Comparison of ENCODE assay signal across 24 cellular contexts in genomic region chr16:89600427-89600826, GRCh38. TPM values are rescaled to one million over a fixed set of nuclear protein-coding genes. Genes with fewer than 3 reads are reported as not detected.
DNase-seq lines count a peak whose midpoint lies in the region; ATAC-seq, FAIRE-seq and TF ChIP-seq lines count a peak whose summit lies in the region.
"Had no signal": no experiment of that assay in that cellular context is flagged by ENCODE, and none has a peak within 500 bp of the region (broad histone marks: within the 10 kb centered on the region; RNA-seq: fewer than 3 reads in every experiment).

No MANE protein-coding gene starts in this region.

- H3K4me3 ChIP-seq in K562 (no peak overlapping the region), trophoblast cell (ENCODE audit: low read depth, low read length) (peak overlapping the region; percentile 27)
- H3K4me3 ChIP-seq: gastrocnemius medialis, HAP-1, hepatocyte, sigmoid colon, SK-N-MC, suprapubic skin had no signal

- in situ Hi-C loops in K562 (cut with MboI), result no loop called here

- peaks cover 0 to 62% of the 10 kb centered on the region in 2 experiments; a peak in 3 of 5 replicates for H3K4me1 ChIP-seq in K562 (replicated peaks in 1 of 2; ENCODE audit: control insufficient read depth in 2 of 2, insufficient read depth in 2 of 2, low read length in 2 of 2)
- H3K4me1 ChIP-seq in trophoblast cell (ENCODE audit: control insufficient read depth in 1 of 2, insufficient read depth in 2 of 2, low read length in 2 of 2), result peaks cover 5 to 11% of the 10 kb centered on the region in 2 experiments
- H3K4me1 ChIP-seq: gastrocnemius medialis, HAP-1 had no signal

- H4K20me1 ChIP-seq in K562 (replicated peaks; ENCODE audit: control insufficient read depth, insufficient read depth, low read length), result 0 out of 2 replicates have a peak, but pooled peaks cover 5% of the 10 kb centered on the region

- no peak overlapping the region for H2AFZ ChIP-seq in K562 (ENCODE audit: low read depth, low read length)
- H2AFZ ChIP-seq in trophoblast cell (ENCODE audit: insufficient read depth, low read length, poor library complexity), result no peak overlapping the region
- H2AFZ ChIP-seq: hepatocyte had no signal

- DNase-seq in DMS 273 (lab: John Stamatoyannopoulos, UW; ENCODE audit: unreplicated experiment), result peak; percentile 43
- DNase-seq in DMS 273 treated with DMSO at 0.1 percent for 48 hours (lab: John Stamatoyannopoulos, UW), result no peak
- no peak for DNase-seq in K562 (ENCODE audit: extremely low read depth in 1 of 4, low spot score in 3 of 4)
- DNase-seq in trophoblast cell, result no peak
- no peak for DNase-seq in dedifferentiated amniotic fluid mesenchymal stem cell (ENCODE audit: extremely low spot score)
- no peak for DNase-seq in inferior parietal cortex (ENCODE audit: extremely low spot score)
- DNase-seq: activated CD8-positive, alpha-beta T cell treated with anti-CD3 and anti-CD28 coated beads for 36 hours; anterior cingulate cortex; Calu3; gastrocnemius medialis; Karpas-422; NCI-H1436 treated with DMSO at 0.1 percent for 48 hours; NCI-H345; sigmoid colon; stimulated activated CD4-positive, alpha-beta T cell treated with anti-CD3 and anti-CD28 coated beads, Interleukin-4, amount 100 ng/mL, for 4 hours; stimulated activated naive CD4-positive, alpha-beta T cell had no signal

- H3K18ac ChIP-seq in trophoblast cell (ENCODE audit: low read length), result no peak overlapping the region

- no peaks in the 10 kb centered on the region for H3K9me3 ChIP-seq in K562 (replicated peaks; ENCODE audit: control insufficient read depth, insufficient read depth, low read depth, low read length)
- peaks cover 9% of the 10 kb centered on the region for H3K9me3 ChIP-seq in trophoblast cell (ENCODE audit: insufficient read depth, low read depth, low read length)
- H3K9me3 ChIP-seq: gastrocnemius medialis, HAP-1, sigmoid colon, suprapubic skin had no signal

- no peak overlapping the region; the same call in 2 of the 3 replicates for H3K27ac ChIP-seq in K562 (ENCODE audit: extremely low read depth, low read depth, low read length)
- no peak overlapping the region for H3K27ac ChIP-seq in trophoblast cell (ENCODE audit: low read depth, low read length)
- H3K27ac ChIP-seq: 22Rv1, gastrocnemius medialis, hepatocyte, sigmoid colon, SK-N-MC, suprapubic skin had no signal

- no peak for TF ChIP-seq RAD21 in K562 (CRISPR knock-in tag; conservative IDR thresholded peaks at IDR 0.05 in 1 of 2, IDR thresholded peaks at IDR 0.05 in 1 of 2)

- H2BK120ac ChIP-seq in trophoblast cell (ENCODE audit: insufficient read depth, low read length, poor library complexity), result no peak overlapping the region

- H2BK12ac ChIP-seq in trophoblast cell (ENCODE audit: low read length), result no peak overlapping the region

- H3K4me2 ChIP-seq in K562 (ENCODE audit: insufficient read depth, low read length) (no peak overlapping the region), trophoblast cell (ENCODE audit: low read length) (no peak overlapping the region)
- H3K4me2 ChIP-seq: hepatocyte had no signal

- intact Hi-C loops in K562 (cut with micrococcal nuclease), result loop anchor here (5.0 kb wide), 1 partner anchor 37 kb away; no protein-coding TSS in a partner anchor

- no peak for TF ChIP-seq EP300 in K562 (IDR thresholded peaks at IDR 0.05; ENCODE audit: low read length)

- H3K79me2 ChIP-seq in K562 (ENCODE audit: control insufficient read depth, insufficient read depth, low read length) (no peaks in the 10 kb centered on the region), trophoblast cell (ENCODE audit: control insufficient read depth, insufficient read depth, low read length, poor library complexity) (no peaks in the 10 kb centered on the region)
- H3K79me2 ChIP-seq: hepatocyte had no signal

- FAIRE-seq in K562 (lab: Jason Lieb, UNC), result no peak

- H3K79me1 ChIP-seq in trophoblast cell (ENCODE audit: low read length), result no peaks in the 10 kb centered on the region

- no peak for TF ChIP-seq CTCF in K562 (IDR thresholded peaks at IDR 0.05 in 2 of 3, conservative IDR thresholded peaks at IDR 0.05 in 1 of 3; ENCODE audit: insufficient read depth in 2 of 3, low read depth in 1 of 3, low read length in 3 of 3)

- H3K27me3 ChIP-seq in K562 (ENCODE audit: control insufficient read depth in 2 of 2, insufficient read depth in 2 of 2, low read length in 2 of 2) (no peaks in the 10 kb centered on the region), trophoblast cell (ENCODE audit: insufficient read depth, low read length) (no peaks in the 10 kb centered on the region)
- H3K27me3 ChIP-seq: hepatocyte had no signal

- no peak overlapping the region for H4K91ac ChIP-seq in trophoblast cell (ENCODE audit: low read depth, low read length)

- no peak for TF ChIP-seq POLR2A in K562 (conservative IDR thresholded peaks at IDR 0.05)

- no peak overlapping the region for H3K23ac ChIP-seq in trophoblast cell (ENCODE audit: low read length)

- WGBS in K562 (ENCODE audit: insufficient coverage, low coverage, missing lambda C conversion rate), result 26% methylated on average over 11 of the region's 12 CpGs
- WGBS in trophoblast cell (ENCODE audit: extremely low coverage, insufficient coverage, insufficient read length), result no CpG with 5 or more reads among the region's 12 CpGs

- no peak overlapping the region for H4K12ac ChIP-seq in trophoblast cell (ENCODE audit: low read depth, low read length)

- no peak overlapping the region for H3K14ac ChIP-seq in trophoblast cell (ENCODE audit: low read length)

- no peak overlapping the region for H2BK5ac ChIP-seq in trophoblast cell (ENCODE audit: low read depth, low read length, poor library complexity)

- no peak for ATAC-seq in K562
- ATAC-seq: activated CD8-positive, alpha-beta T cell treated with anti-CD3 and anti-CD28 coated beads for 36 hours; gastrocnemius medialis had no signal

- CTCF ChIA-PET in K562 (lab: Yijun Ruan, JAX; ENCODE audit: low intra/inter-chr PET ratio), result no interaction called here

- H2AK5ac ChIP-seq in trophoblast cell (ENCODE audit: low read length), result no peak overlapping the region

- H3K36me3 ChIP-seq in K562 (ENCODE audit: control insufficient read depth, insufficient read depth, low read length) (peaks cover 11% of the 10 kb centered on the region; the same call in 2 of the 3 replicates), trophoblast cell (ENCODE audit: control insufficient read depth in 1 of 2, insufficient read depth in 2 of 2, low read length in 2 of 2) (no peaks in the 10 kb centered on the region)
- H3K36me3 ChIP-seq: gastrocnemius medialis, sigmoid colon, suprapubic skin had no signal

- no peak overlapping the region for H3K4ac ChIP-seq in trophoblast cell (ENCODE audit: low read depth, low read length)

- POLR2A ChIA-PET in K562 (lab: Yijun Ruan, JAX), result interaction anchor here (1.1 to 2.1 kb wide), 2 partner anchors 9 to 20 kb away, joined by 3 to 4 read pairs; no protein-coding TSS in a partner anchor

- no peak overlapping the region; a peak in 1 of 4 replicates for H3K9ac ChIP-seq in K562 (ENCODE audit: insufficient read depth in 1 of 2, low read depth in 2 of 2, low read length in 2 of 2)
- no peak overlapping the region for H3K9ac ChIP-seq in trophoblast cell (ENCODE audit: low read length)

- no peak overlapping the region for H4K8ac ChIP-seq in trophoblast cell (ENCODE audit: low read depth, low read length)

- BruUV-seq in K562 (replicated peaks; lab: Mats Ljungman, UMichigan), result no TSS peak

- no peaks in the 10 kb centered on the region for H3K9me1 ChIP-seq in K562 (ENCODE audit: control insufficient read depth, insufficient read depth, low read length)

RNA-seq across cellular contexts. Expression of gene DPEP1, which starts 13.0 kb away (rescaled TPM):
- 0.23 TPM in 1 of 2 replicates, not detected in the other for total RNA-seq in K562 (2011; cell fraction: chromatin; rRNA removed; ENCODE audit: low replicate concordance)
- total RNA-seq in K562 (2011; cell fraction: nucleolus; rRNA removed), result 0.67 and 1.3 TPM in 2 replicates
- 0.46 TPM in 1 of 2 replicates, not detected in the other for total RNA-seq in K562 (2011; cell fraction: nucleoplasm; rRNA removed)
- total RNA-seq in K562 (2014; rRNA removed) (0.14 TPM in 1 of 2 replicates, not detected in the other), K562 (2014; rRNA removed; fragmentation: Illumina TruSeq; extraction: Trizol) (not detected in 2 replicates), K562 (2015; rRNA removed; fragmentation: Illumina TruSeq; extraction: Trizol) (not detected in 2 replicates), K562 (2021) (0.20 and 0.22 TPM in 2 replicates)
- polyA plus RNA-seq in K562 (2011; rRNA removed) (0.31 and 0.34 TPM in 2 replicates), K562 (2014; fragmentation: Illumina TruSeq; extraction: Trizol) (0.08 TPM in 1 of 2 replicates, not detected in the other), K562 (2014; fragmentation: Nextera tagmentation; extraction: Ambion mirVana) (not detected), K562 (2014; rRNA removed) (0.18 TPM in 1 of 2 replicates, not detected in the other)
- polyA plus RNA-seq in K562 (2011; cell fraction: cytosol; rRNA removed), result 0.22 and 1.2 TPM in 2 replicates
- 1.1 TPM in 2 replicates for polyA plus RNA-seq in K562 (2011; cell fraction: nucleus; rRNA removed)
- 0.17 and 0.21 TPM in 2 replicates for polyA plus RNA-seq in K562 (2012)
- not detected in 2 replicates for polyA minus RNA-seq in K562 (2011; rRNA and poly(A)+ RNA removed)
- polyA minus RNA-seq in K562 (2011; cell fraction: cytosol; rRNA and poly(A)+ RNA removed), result not detected in 2 replicates
- polyA minus RNA-seq in K562 (2011; cell fraction: nucleus; rRNA and poly(A)+ RNA removed), result not detected in 2 replicates
- 0.04 TPM in 1 of 2 replicates, not detected in the other for polyA plus RNA-seq in trophoblast cell (2013)
- total RNA-seq: activated CD8-positive, alpha-beta T cell treated with anti-CD3 and anti-CD28 coated beads for 36 hours; activated T-helper 2 cell treated with anti-CD3 and anti-CD28 coated beads, Interferon-gamma antibody, Interleukin-2, Interleukin-4, amounts not matched to agents 10 μg/mL and 5 μg/mL and 100 μg/mL, durations not matched to agents 14 hours and 24 hours and 36 hours; Calu3; gastrocnemius medialis; OCI-LY7; sigmoid colon; T-helper 1 cell treated with Interleukin-12 subunit alpha and Interleukin-12 subunit beta and Interleukin-4 antibody, amounts not matched to agents 30 ng/mL and 1 ng/mL, for 36 hours had no signal

RNA-seq across cellular contexts. Expression of gene CPNE7, which starts 24.9 kb away (rescaled TPM):
- total RNA-seq in K562 (2011; cell fraction: chromatin; rRNA removed; ENCODE audit: low replicate concordance), result 170 and 336 TPM in 2 replicates
- total RNA-seq in K562 (2011; cell fraction: nucleolus; rRNA removed), result 170 and 181 TPM in 2 replicates
- 123 and 131 TPM in 2 replicates for total RNA-seq in K562 (2011; cell fraction: nucleoplasm; rRNA removed)
- 46.8 and 63.6 TPM in 2 replicates for total RNA-seq in K562 (2014; rRNA removed)
- total RNA-seq in K562 (2014; rRNA removed; fragmentation: Illumina TruSeq; extraction: Trizol), result 16.2 and 18.8 TPM in 2 replicates
- 16.9 and 18.5 TPM in 2 replicates for total RNA-seq in K562 (2015; rRNA removed; fragmentation: Illumina TruSeq; extraction: Trizol)
- total RNA-seq in K562 (2021), result 58.8 and 73.4 TPM in 2 replicates
- 32.7 and 33.6 TPM in 2 replicates for polyA plus RNA-seq in K562 (2011; rRNA removed)
- polyA plus RNA-seq in K562 (2011; cell fraction: cytosol; rRNA removed), result 19.6 and 36.0 TPM in 2 replicates
- 330 and 699 TPM in 2 replicates for polyA plus RNA-seq in K562 (2011; cell fraction: nucleus; rRNA removed)
- 44.5 and 48.7 TPM in 2 replicates for polyA plus RNA-seq in K562 (2012)
- polyA plus RNA-seq in K562 (2014; fragmentation: Illumina TruSeq; extraction: Trizol), result 31.5 and 39.1 TPM in 2 replicates
- polyA plus RNA-seq in K562 (2014; fragmentation: Nextera tagmentation; extraction: Ambion mirVana), result 1 to 10 TPM in 1 of 2 experiments, under 1 TPM in 1; 0.30 to 1.9 TPM
- 67.3 and 78.1 TPM in 2 replicates for polyA plus RNA-seq in K562 (2014; rRNA removed)
- 9.2 TPM in 2 replicates for polyA minus RNA-seq in K562 (2011; rRNA and poly(A)+ RNA removed)
- 10.7 and 11.9 TPM in 2 replicates for polyA minus RNA-seq in K562 (2011; cell fraction: cytosol; rRNA and poly(A)+ RNA removed)
- polyA minus RNA-seq in K562 (2011; cell fraction: nucleus; rRNA and poly(A)+ RNA removed), result 34.3 and 47.3 TPM in 2 replicates
- polyA plus RNA-seq in trophoblast cell (2013), result 0.23 and 0.37 TPM in 2 replicates
- total RNA-seq: gastrocnemius medialis, OCI-LY7 had no signal

RNA-seq across cellular contexts. Expression of gene RPL13, which starts 39.9 kb away (rescaled TPM):
- total RNA-seq in K562 (2011; cell fraction: chromatin; rRNA removed; ENCODE audit: low replicate concordance), result 190 and 375 TPM in 2 replicates
- 1,145 and 1,282 TPM in 2 replicates for total RNA-seq in K562 (2011; cell fraction: nucleolus; rRNA removed)
- total RNA-seq in K562 (2011; cell fraction: nucleoplasm; rRNA removed), result 741 and 1,472 TPM in 2 replicates
- 6,042 and 8,261 TPM in 2 replicates for total RNA-seq in K562 (2014; rRNA removed)
- 916 and 1,208 TPM in 2 replicates for total RNA-seq in K562 (2014; rRNA removed; fragmentation: Illumina TruSeq; extraction: Trizol)
- 2,074 and 2,169 TPM in 2 replicates for total RNA-seq in K562 (2015; rRNA removed; fragmentation: Illumina TruSeq; extraction: Trizol)
- 2,859 and 3,283 TPM in 2 replicates for total RNA-seq in K562 (2021)
- 1,633 and 2,887 TPM in 2 replicates for polyA plus RNA-seq in K562 (2011; rRNA removed)
- 3,426 and 8,334 TPM in 2 replicates for polyA plus RNA-seq in K562 (2011; cell fraction: cytosol; rRNA removed)
- polyA plus RNA-seq in K562 (2011; cell fraction: nucleus; rRNA removed), result 2,104 and 2,686 TPM in 2 replicates
- 2,765 and 5,488 TPM in 2 replicates for polyA plus RNA-seq in K562 (2012)
- polyA plus RNA-seq in K562 (2014; fragmentation: Illumina TruSeq; extraction: Trizol), result 1,258 and 1,518 TPM in 2 replicates
- polyA plus RNA-seq in K562 (2014; fragmentation: Nextera tagmentation; extraction: Ambion mirVana), result 100 to 1,000 TPM; 227 to 348 TPM
- 4,293 and 4,381 TPM in 2 replicates for polyA plus RNA-seq in K562 (2014; rRNA removed)
- 413 and 474 TPM in 2 replicates for polyA minus RNA-seq in K562 (2011; rRNA and poly(A)+ RNA removed)
- 1,370 and 2,343 TPM in 2 replicates for polyA minus RNA-seq in K562 (2011; cell fraction: cytosol; rRNA and poly(A)+ RNA removed)
- 505 and 641 TPM in 2 replicates for polyA minus RNA-seq in K562 (2011; cell fraction: nucleus; rRNA and poly(A)+ RNA removed)
- 2,265 and 2,343 TPM in 2 replicates for polyA plus RNA-seq in trophoblast cell (2013)

RNA-seq across cellular contexts. Expression of gene CHMP1A, which starts 57.1 kb away (rescaled TPM):
- 34.5 and 132 TPM in 2 replicates for total RNA-seq in K562 (2011; cell fraction: chromatin; rRNA removed; ENCODE audit: low replicate concordance)
- 88.4 and 95.0 TPM in 2 replicates for total RNA-seq in K562 (2011; cell fraction: nucleolus; rRNA removed)
- total RNA-seq in K562 (2011; cell fraction: nucleoplasm; rRNA removed), result 50.6 and 56.7 TPM in 2 replicates
- 64.5 and 76.7 TPM in 2 replicates for total RNA-seq in K562 (2014; rRNA removed)
- total RNA-seq in K562 (2014; rRNA removed; fragmentation: Illumina TruSeq; extraction: Trizol), result 17.2 and 22.0 TPM in 2 replicates
- 45.4 and 48.3 TPM in 2 replicates for total RNA-seq in K562 (2015; rRNA removed; fragmentation: Illumina TruSeq; extraction: Trizol)
- total RNA-seq in K562 (2021), result 79.6 and 79.9 TPM in 2 replicates
- polyA plus RNA-seq in K562 (2011; rRNA removed), result 45.2 and 53.9 TPM in 2 replicates
- polyA plus RNA-seq in K562 (2011; cell fraction: cytosol; rRNA removed), result 58.4 and 113 TPM in 2 replicates
- 80.8 and 127 TPM in 2 replicates for polyA plus RNA-seq in K562 (2011; cell fraction: nucleus; rRNA removed)
- polyA plus RNA-seq in K562 (2012), result 49.1 and 58.8 TPM in 2 replicates
- polyA plus RNA-seq in K562 (2014; fragmentation: Illumina TruSeq; extraction: Trizol), result 40.9 and 55.6 TPM in 2 replicates
- 1 to 10 TPM in 1 of 2 experiments, under 1 TPM in 1; 0.83 to 3.3 TPM for polyA plus RNA-seq in K562 (2014; fragmentation: Nextera tagmentation; extraction: Ambion mirVana)
- 74.2 and 83.1 TPM in 2 replicates for polyA plus RNA-seq in K562 (2014; rRNA removed)
- polyA minus RNA-seq in K562 (2011; rRNA and poly(A)+ RNA removed), result 20.8 and 35.5 TPM in 2 replicates
- 45.2 and 46.4 TPM in 2 replicates for polyA minus RNA-seq in K562 (2011; cell fraction: cytosol; rRNA and poly(A)+ RNA removed)
- 19.0 and 21.8 TPM in 2 replicates for polyA minus RNA-seq in K562 (2011; cell fraction: nucleus; rRNA and poly(A)+ RNA removed)
- polyA plus RNA-seq in trophoblast cell (2013), result 48.1 and 51.0 TPM in 2 replicates

RNA-seq across cellular contexts. Expression of gene SPATA33, which starts 57.2 kb away (rescaled TPM):
- total RNA-seq in K562 (2011; cell fraction: chromatin; rRNA removed; ENCODE audit: low replicate concordance), result 39.5 and 51.6 TPM in 2 replicates
- total RNA-seq in K562 (2011; cell fraction: nucleolus; rRNA removed), result 25.5 and 30.5 TPM in 2 replicates
- total RNA-seq in K562 (2011; cell fraction: nucleoplasm; rRNA removed), result 30.6 and 33.0 TPM in 2 replicates
- total RNA-seq in K562 (2014; rRNA removed) (9.7 and 14.0 TPM in 2 replicates), K562 (2014; rRNA removed; fragmentation: Illumina TruSeq; extraction: Trizol) (10.5 and 11.8 TPM in 2 replicates), K562 (2015; rRNA removed; fragmentation: Illumina TruSeq; extraction: Trizol) (11.2 and 14.9 TPM in 2 replicates), K562 (2021) (18.2 and 19.7 TPM in 2 replicates)
- polyA plus RNA-seq in K562 (2011; rRNA removed) (9.8 and 11.8 TPM in 2 replicates), K562 (2014; fragmentation: Illumina TruSeq; extraction: Trizol) (15.6 and 20.0 TPM in 2 replicates), K562 (2014; fragmentation: Nextera tagmentation; extraction: Ambion mirVana) (1 to 10 TPM; 4.0 to 5.4 TPM), K562 (2014; rRNA removed) (16.4 and 18.1 TPM in 2 replicates)
- polyA plus RNA-seq in K562 (2011; cell fraction: cytosol; rRNA removed), result 10.3 and 12.0 TPM in 2 replicates
- polyA plus RNA-seq in K562 (2011; cell fraction: nucleus; rRNA removed), result 26.2 and 27.8 TPM in 2 replicates
- 13.1 and 14.5 TPM in 2 replicates for polyA plus RNA-seq in K562 (2012)
- 7.6 and 7.7 TPM in 2 replicates for polyA minus RNA-seq in K562 (2011; rRNA and poly(A)+ RNA removed)
- 4.0 and 5.6 TPM in 2 replicates for polyA minus RNA-seq in K562 (2011; cell fraction: cytosol; rRNA and poly(A)+ RNA removed)
- polyA minus RNA-seq in K562 (2011; cell fraction: nucleus; rRNA and poly(A)+ RNA removed), result 6.1 and 8.0 TPM in 2 replicates
- polyA plus RNA-seq in trophoblast cell (2013), result 11.1 and 11.9 TPM in 2 replicates
